12 cellular contexts compared by ENCODE assay signal in the genomic region with DNA sequence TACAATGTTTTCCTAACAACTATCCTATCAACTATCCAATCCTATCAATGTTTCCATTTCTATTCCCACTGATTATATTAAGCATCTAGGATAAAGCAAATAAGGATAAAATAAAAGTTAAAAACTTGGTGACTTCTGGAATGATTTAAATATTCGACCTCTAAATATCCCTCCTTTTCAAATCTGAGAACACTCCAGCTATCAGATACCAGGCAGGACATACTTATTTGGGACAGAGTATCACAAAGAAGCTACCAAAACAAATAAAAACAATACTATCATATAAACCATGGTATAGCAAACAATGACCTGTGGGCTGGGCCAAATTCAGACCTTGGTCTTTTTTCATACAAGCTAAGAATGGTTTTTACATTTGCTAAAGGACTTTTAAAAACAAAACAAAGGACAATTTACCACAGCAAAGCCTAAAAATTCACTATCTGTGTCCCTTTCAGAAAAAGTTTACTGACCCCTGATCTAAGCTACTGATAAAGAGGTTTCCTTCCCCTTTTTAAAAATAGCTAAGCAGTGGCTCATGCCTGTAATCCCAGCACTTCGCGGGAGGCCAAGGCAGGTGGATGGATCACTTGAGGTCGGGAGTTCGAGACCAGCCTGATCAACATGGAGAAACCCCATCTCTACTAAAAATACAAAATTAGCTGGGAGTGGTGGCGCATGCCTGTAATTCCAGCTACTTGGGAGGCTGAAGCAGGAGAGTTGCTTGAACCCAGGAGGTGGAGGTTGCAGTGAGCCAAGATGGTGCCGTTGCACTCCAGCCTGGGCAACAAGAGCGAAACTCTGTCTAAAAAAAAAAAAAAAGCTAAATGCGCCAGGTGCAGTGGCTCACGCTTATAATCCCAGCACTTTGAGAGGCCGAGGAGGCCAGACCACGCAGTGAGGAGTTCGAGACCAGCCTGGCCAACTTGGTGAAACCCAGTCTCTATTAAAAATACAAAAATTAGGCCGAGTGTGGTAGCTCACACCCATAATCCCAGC. TPM values are rescaled to one million over a fixed set of nuclear protein-coding genes. Genes with fewer than 3 reads are reported as not detected.
DNase-seq lines count a peak whose midpoint lies in the region; ATAC-seq and TF ChIP-seq lines count a peak whose summit lies in the region.
"Had no signal": no experiment of that assay in that cellular context is flagged by ENCODE, and none has a peak within 500 bp of the region (broad histone marks: within the 10 kb centered on the region; RNA-seq: fewer than 3 reads in every experiment).

No MANE protein-coding gene starts in this region.

- intact Hi-C loops in lower lobe of right lung (cut with DNase I): no loop called here

- H3K27me3 ChIP-seq in BLaER1 (no peaks in the 10 kb centered on the region), SU-DHL-6 (ENCODE audit: low read length) (no peaks in the 10 kb centered on the region), lower lobe of right lung (ENCODE audit: low read depth) (no peaks in the 10 kb centered on the region)
- H3K27me3 ChIP-seq: thyroid gland had no signal

- H4K20me1 ChIP-seq in BLaER1 (peaks cover 92% of the 10 kb centered on the region), SU-DHL-6 (ENCODE audit: low read depth, low read length) (peaks cover 53% of the 10 kb centered on the region)

- TF ChIP-seq CTCF in SU-DHL-6 (IDR thresholded peaks at IDR 0.05; ENCODE audit: insufficient read depth, low read length, poor library complexity, severe bottlenecking): no peak
- no peak for TF ChIP-seq CTCF in lower lobe of right lung (IDR thresholded peaks at IDR 0.05)

- DNase-seq in GF-D8 (lab: John Stamatoyannopoulos, UW) (peak; percentile 83), lower lobe of right lung (no peak), T-helper 9 cell (no peak), NCI-H524 treated with DMSO at 0.1 percent for 48 hours (lab: John Stamatoyannopoulos, UW) (no peak), SHP77 treated with DMSO at 0.1 percent for 48 hours (lab: John Stamatoyannopoulos, UW) (no peak)
- DNase-seq: kidney glomerular epithelial cell; NCI-H510A treated with DMSO at 0.1 percent for 48 hours; stimulated activated CD4-positive, alpha-beta T cell treated with anti-CD3 and anti-CD28 coated beads, Interleukin-4, amount 100 ng/mL, for 4 hours; thyroid gland had no signal

- H3K9me3 ChIP-seq in BLaER1 (peaks cover 16% of the 10 kb centered on the region), SU-DHL-6 (ENCODE audit: insufficient read depth, low read length) (no peaks in the 10 kb centered on the region), lower lobe of right lung (no peaks in the 10 kb centered on the region)
- H3K9me3 ChIP-seq: thyroid gland had no signal

- H3K9me2 ChIP-seq in SU-DHL-6 (replicated peaks; ENCODE audit: insufficient read depth, low read length): no peaks in the 10 kb centered on the region

- H3K36me3 ChIP-seq in BLaER1 (peaks cover 40% of the 10 kb centered on the region), SU-DHL-6 (ENCODE audit: low read length) (peaks cover 15% of the 10 kb centered on the region), lower lobe of right lung (no peaks in the 10 kb centered on the region)
- H3K36me3 ChIP-seq: thyroid gland had no signal

- peak overlapping the region; percentile 65 for H3K27ac ChIP-seq in BLaER1
- peak overlapping the region; percentile 98; the same call in 1 of the 2 replicates for H3K27ac ChIP-seq in SU-DHL-6 (ENCODE audit: low read depth, low read length)
- peak overlapping the region; percentile 4 for H3K27ac ChIP-seq in lower lobe of right lung
- H3K27ac ChIP-seq: thyroid gland had no signal

- H3K79me2 ChIP-seq in SU-DHL-6 (ENCODE audit: insufficient read depth, low read length): peaks cover 100% of the 10 kb centered on the region

- peak overlapping the region; percentile 94 for H3K4me2 ChIP-seq in BLaER1
- peak overlapping the region; percentile 12 for H3K4me2 ChIP-seq in SU-DHL-6 (ENCODE audit: low read depth, low read length, poor library complexity, severe bottlenecking)

- H2AFZ ChIP-seq in SU-DHL-6 (ENCODE audit: low read depth, low read length, severe bottlenecking): no peak overlapping the region

- H3K9ac ChIP-seq in BLaER1 (peak overlapping the region; percentile 53; the same call in 1 of the 2 replicates), SU-DHL-6 (ENCODE audit: low read length) (no peak overlapping the region)

- H3K4me3 ChIP-seq in BLaER1 (peak overlapping the region; percentile 14; the same call in 1 of the 2 replicates), SU-DHL-6 (ENCODE audit: insufficient read depth, low read length, poor library complexity, severe bottlenecking) (no peak overlapping the region), lower lobe of right lung (no peak overlapping the region)
- H3K4me3 ChIP-seq: thyroid gland had no signal

- ATAC-seq in lower lobe of right lung: no peak
- no peak for ATAC-seq in GM21515 (IDR thresholded peaks at IDR 0.05; ENCODE audit: unreplicated experiment)

- peaks cover 52% of the 10 kb centered on the region for H3F3A ChIP-seq in SU-DHL-6 (ENCODE audit: insufficient read depth)

- H3K4me1 ChIP-seq in BLaER1: peaks cover 55% of the 10 kb centered on the region
- H3K4me1 ChIP-seq in lower lobe of right lung: peaks cover 56% of the 10 kb centered on the region

RNA-seq across cellular contexts. Expression of gene NUP153, which starts 6.0 kb away (rescaled TPM):
- total RNA-seq in lower lobe of right lung: 30.5 TPM

Comparison
In these comparisons a context has a peak if more than half of its experiments do, and no peak if none do; other contexts are left out.
1. H3K27ac ChIP-seq: peak in every context shown above with its lines; median percentile 98 in SU-DHL-6; 65 in BLaER1; 4 in lower lobe of right lung.